Comparison of ENCODE assay signal across 8 cellular contexts in genomic region chr10:123008379-123009104, GRCh38. TPM values are rescaled to one million over a fixed set of nuclear protein-coding genes. Genes with fewer than 3 reads are reported as not detected.
DNase-seq lines count a peak whose midpoint lies in the region; FAIRE-seq and TF ChIP-seq lines count a peak whose summit lies in the region.

ACADSB (plus strand) TSS chr10:123009006; CDS start chr10:123009030, 24 bp downstream.
A gene with protein sequence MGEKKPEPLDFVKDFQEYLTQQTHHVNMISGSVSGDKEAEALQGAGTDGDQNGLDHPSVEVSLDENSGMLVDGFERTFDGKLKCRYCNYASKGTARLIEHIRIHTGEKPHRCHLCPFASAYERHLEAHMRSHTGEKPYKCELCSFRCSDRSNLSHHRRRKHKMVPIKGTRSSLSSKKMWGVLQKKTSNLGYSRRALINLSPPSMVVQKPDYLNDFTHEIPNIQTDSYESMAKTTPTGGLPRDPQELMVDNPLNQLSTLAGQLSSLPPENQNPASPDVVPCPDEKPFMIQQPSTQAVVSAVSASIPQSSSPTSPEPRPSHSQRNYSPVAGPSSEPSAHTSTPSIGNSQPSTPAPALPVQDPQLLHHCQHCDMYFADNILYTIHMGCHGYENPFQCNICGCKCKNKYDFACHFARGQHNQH (minus strand): TSS chr10:123008795. CDS start chr10:122998625, 10,170 bp downstream.

- H3K27me3 ChIP-seq in SJSA1 (replicated peaks) (no peaks in the 10 kb centered on the region), neutrophil (no peaks in the 10 kb centered on the region)

- H3K36me3 ChIP-seq in SJSA1 (peaks cover 5% of the 10 kb centered on the region), neutrophil (peaks cover 8% of the 10 kb centered on the region)

- no peaks in the 10 kb centered on the region for H3K9me3 ChIP-seq in SJSA1 (replicated peaks)
- H3K9me3 ChIP-seq in neutrophil: no peaks in the 10 kb centered on the region

- peak; percentile 85 for DNase-seq in GM04503 (ENCODE audit: low read depth)
- peak; percentile 88 for DNase-seq in HFF-Myc (ENCODE audit: extremely low read depth, low read depth)
- DNase-seq in MV-4-11 (lab: John Stamatoyannopoulos, UW): peak; percentile 96
- DNase-seq in SJSA1 (ENCODE audit: low read depth in 1 of 2, low spot score in 2 of 2): peak; percentile 93 to 97
- peak; percentile 85 to 94 (median 90) for DNase-seq in activated naive CD4-positive, alpha-beta T cell (lab: John Stamatoyannopoulos, UW)
- peak; percentile 99 for DNase-seq in frontal cortex (ENCODE audit: low spot score in 2 of 2)

- H3K4me3 ChIP-seq in HFF-Myc (replicated peaks; ENCODE audit: low read depth, low read length) (peak within 1 kb of the TSS; percentile 94), SJSA1 (peak within 1 kb of the TSS; percentile 91), neutrophil (ENCODE audit: low read depth in 1 of 2, low read length in 1 of 2) (peak within 1 kb of the TSS; percentile 91 to 94)

- H3K27ac ChIP-seq in SJSA1 (peak within 1 kb of the TSS; percentile 58), neutrophil (peak within 1 kb of the TSS; percentile 95)

- H3K4me1 ChIP-seq in SJSA1 (replicated peaks): peaks cover 15% of the 10 kb centered on the region
- H3K4me1 ChIP-seq in neutrophil (ENCODE audit: control insufficient read depth in 1 of 2, insufficient read depth in 1 of 2, low read depth in 1 of 2, low read length in 1 of 2): peaks cover 24% of the 10 kb centered on the region in 2 experiments

- TF ChIP-seq CTCF in HFF-Myc (IDR thresholded peaks at IDR 0.05; ENCODE audit: low read depth, low read length, missing control alignments): no peak
- TF ChIP-seq CTCF in neutrophil (IDR thresholded peaks at IDR 0.05): peak; percentile 53
- TF ChIP-seq CTCF in subcutaneous adipose tissue (IDR thresholded peaks at IDR 0.05; ENCODE audit: low read depth): no peak

- no peak for FAIRE-seq in frontal cortex (lab: Jason Lieb, UNC)

RNA-seq across cellular contexts. Expression of gene ACADSB, which starts in this region (rescaled TPM):
- 7.9 and 10.3 TPM in 2 replicates for total RNA-seq in SJSA1 (2014; rRNA removed; shearing (Covaris generic))
- total RNA-seq in frontal cortex: 14.3 TPM
- 10 to 100 TPM; 15.6 to 25.6 (median 19.6) TPM for total RNA-seq in subcutaneous adipose tissue

RNA-seq across cellular contexts. Expression of the second gene that starts in this region (rescaled TPM):
- total RNA-seq in SJSA1 (2014; rRNA removed; shearing (Covaris generic)): 1.0 and 4.4 TPM in 2 replicates
- total RNA-seq in frontal cortex (9.8 TPM), subcutaneous adipose tissue (10 to 100 TPM; 10.4 to 16.0 (median 14.0) TPM)

Comparison
In these comparisons a context has a peak if more than half of its experiments do, and no peak if none do; other contexts are left out.
1. Peak in every context shown above with its lines: DNase-seq, H3K4me3 ChIP-seq and H3K27ac ChIP-seq.